ENCODE assay signal across 1 cellular context in the genomic region with DNA sequence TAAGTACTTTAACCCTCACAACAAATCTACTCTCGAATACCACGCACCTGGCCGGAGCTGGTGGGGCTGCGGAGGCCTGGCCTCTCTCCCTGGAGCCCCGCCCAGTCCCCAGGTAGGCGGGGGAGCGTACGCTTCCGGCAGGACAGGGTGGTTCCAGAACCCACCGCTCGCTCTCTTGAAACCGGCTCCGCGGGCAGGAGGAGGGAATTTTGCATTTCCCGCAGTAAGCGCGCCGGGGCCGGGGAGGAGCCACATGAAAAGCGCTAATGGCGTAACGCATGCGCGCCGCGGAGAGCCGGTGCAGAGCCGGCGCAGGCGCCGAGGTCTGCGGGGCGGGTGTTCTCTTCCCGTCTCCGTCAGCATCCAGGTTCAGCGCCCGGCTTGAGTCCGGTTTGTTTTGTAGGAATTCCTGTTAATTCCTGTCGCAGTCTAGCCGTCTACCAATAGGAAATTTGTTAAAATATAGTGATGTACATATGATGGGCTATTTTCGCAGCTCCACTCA.
TF ChIP-seq lines count a peak whose summit lies in the region.

No MANE protein-coding gene starts in this region.

TF ChIP-seq in HepG2, 621 proteins besides CTCF, POLR2A, EP300 and RAD21 (continued from another document and continues in another):
- TF ChIP-seq ZNF574 (CRISPR knock-in tag; IDR thresholded peaks at IDR 0.05): peak; percentile 18; the same call in 1 of the 2 replicates
- no peak for TF ChIP-seq TMF1 (CRISPR knock-in tag; IDR thresholded peaks at IDR 0.05; ENCODE audit: low read depth)
- TF ChIP-seq KMT2B (CRISPR knock-in tag; IDR thresholded peaks at IDR 0.05): peak; percentile 70
- TF ChIP-seq ZNF766 (CRISPR knock-in tag; IDR thresholded peaks at IDR 0.05; ENCODE audit: borderline replicate concordance): no peak
- TF ChIP-seq ZSCAN9 (CRISPR knock-in tag; IDR thresholded peaks at IDR 0.05; ENCODE audit: borderline replicate concordance): no peak
- TF ChIP-seq ZNF263 (CRISPR knock-in tag; IDR thresholded peaks at IDR 0.05): no peak
- TF ChIP-seq TBX3 (IDR thresholded peaks at IDR 0.05; ENCODE audit: borderline replicate concordance): no peak
- TF ChIP-seq SETDB1 (CRISPR knock-in tag; IDR thresholded peaks at IDR 0.05; ENCODE audit: borderline replicate concordance): no peak
- no peak for TF ChIP-seq JUND (CRISPR knock-in tag; IDR thresholded peaks at IDR 0.05)
- no peak for TF ChIP-seq PBX2 (CRISPR knock-in tag; IDR thresholded peaks at IDR 0.05)
- no peak for TF ChIP-seq ZBTB40 (IDR thresholded peaks at IDR 0.05)
- TF ChIP-seq ZBTB40 (CRISPR knock-in tag; IDR thresholded peaks at IDR 0.05): no peak
- TF ChIP-seq NRL (CRISPR knock-in tag; IDR thresholded peaks at IDR 0.05; ENCODE audit: borderline replicate concordance): no peak
- no peak for TF ChIP-seq MEIS2 (CRISPR knock-in tag; IDR thresholded peaks at IDR 0.05)
- TF ChIP-seq NFYB (CRISPR knock-in tag; IDR thresholded peaks at IDR 0.05): peak; percentile 25; the same call in 1 of the 2 replicates
- TF ChIP-seq ZBTB14 (CRISPR knock-in tag; IDR thresholded peaks at IDR 0.05): no peak
- TF ChIP-seq SNAPC2 (CRISPR knock-in tag; IDR thresholded peaks at IDR 0.05): no peak
- TF ChIP-seq, protein P1, sequence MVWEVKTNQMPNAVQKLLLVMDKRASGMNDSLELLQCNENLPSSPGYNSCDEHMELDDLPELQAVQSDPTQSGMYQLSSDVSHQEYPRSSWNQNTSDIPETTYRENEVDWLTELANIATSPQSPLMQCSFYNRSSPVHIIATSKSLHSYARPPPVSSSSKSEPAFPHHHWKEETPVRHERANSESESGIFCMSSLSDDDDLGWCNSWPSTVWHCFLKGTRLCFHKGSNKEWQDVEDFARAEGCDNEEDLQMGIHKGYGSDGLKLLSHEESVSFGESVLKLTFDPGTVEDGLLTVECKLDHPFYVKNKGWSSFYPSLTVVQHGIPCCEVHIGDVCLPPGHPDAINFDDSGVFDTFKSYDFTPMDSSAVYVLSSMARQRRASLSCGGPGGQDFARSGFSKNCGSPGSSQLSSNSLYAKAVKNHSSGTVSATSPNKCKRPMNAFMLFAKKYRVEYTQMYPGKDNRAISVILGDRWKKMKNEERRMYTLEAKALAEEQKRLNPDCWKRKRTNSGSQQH (CRISPR knock-in tag; IDR thresholded peaks at IDR 0.05; ENCODE audit: low read depth): no peak
- TF ChIP-seq EEA1 (CRISPR knock-in tag; IDR thresholded peaks at IDR 0.05; ENCODE audit: borderline replicate concordance): no peak
- TF ChIP-seq ZNF776 (CRISPR knock-in tag; IDR thresholded peaks at IDR 0.05): 0 out of 2 replicates have a peak, but pooled peaks have one; percentile 23
- no peak for TF ChIP-seq ZNF547 (CRISPR knock-in tag; IDR thresholded peaks at IDR 0.05)
- TF ChIP-seq, protein P2, sequence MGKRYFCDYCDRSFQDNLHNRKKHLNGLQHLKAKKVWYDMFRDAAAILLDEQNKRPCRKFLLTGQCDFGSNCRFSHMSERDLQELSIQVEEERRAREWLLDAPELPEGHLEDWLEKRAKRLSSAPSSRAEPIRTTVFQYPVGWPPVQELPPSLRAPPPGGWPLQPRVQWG (CRISPR knock-in tag; IDR thresholded peaks at IDR 0.05; ENCODE audit: borderline replicate concordance, low read depth): no peak
- TF ChIP-seq MXD4 (CRISPR knock-in tag; IDR thresholded peaks at IDR 0.05): 0 out of 2 replicates have a peak, but pooled peaks have one; percentile 25
- TF ChIP-seq THRA (CRISPR knock-in tag; IDR thresholded peaks at IDR 0.05; ENCODE audit: borderline replicate concordance): no peak
- TF ChIP-seq ZNF251 (CRISPR knock-in tag; IDR thresholded peaks at IDR 0.05): no peak
- TF ChIP-seq ZNF737 (CRISPR knock-in tag; IDR thresholded peaks at IDR 0.05; ENCODE audit: borderline replicate concordance): no peak
- TF ChIP-seq TRIM22 (IDR thresholded peaks at IDR 0.05): no peak
- no peak for TF ChIP-seq HMG20A (CRISPR knock-in tag; IDR thresholded peaks at IDR 0.05; ENCODE audit: borderline replicate concordance)
- TF ChIP-seq ZNF577 (CRISPR knock-in tag; IDR thresholded peaks at IDR 0.05; ENCODE audit: borderline replicate concordance, low read depth): no peak
- TF ChIP-seq PCBP1 (IDR thresholded peaks at IDR 0.05; ENCODE audit: borderline replicate concordance, low read depth, low read length): no peak
- TF ChIP-seq ZNF253 (CRISPR knock-in tag; IDR thresholded peaks at IDR 0.05; ENCODE audit: borderline replicate concordance): no peak
- TF ChIP-seq TFE3 (CRISPR knock-in tag; IDR thresholded peaks at IDR 0.05): no peak
- no peak for TF ChIP-seq ZNF329 (CRISPR knock-in tag; IDR thresholded peaks at IDR 0.05; ENCODE audit: low read depth)
- no peak for TF ChIP-seq NBN (conservative IDR thresholded peaks at IDR 0.05)
